ENCODE assay signal across 2 cellular contexts in the genomic region with DNA sequence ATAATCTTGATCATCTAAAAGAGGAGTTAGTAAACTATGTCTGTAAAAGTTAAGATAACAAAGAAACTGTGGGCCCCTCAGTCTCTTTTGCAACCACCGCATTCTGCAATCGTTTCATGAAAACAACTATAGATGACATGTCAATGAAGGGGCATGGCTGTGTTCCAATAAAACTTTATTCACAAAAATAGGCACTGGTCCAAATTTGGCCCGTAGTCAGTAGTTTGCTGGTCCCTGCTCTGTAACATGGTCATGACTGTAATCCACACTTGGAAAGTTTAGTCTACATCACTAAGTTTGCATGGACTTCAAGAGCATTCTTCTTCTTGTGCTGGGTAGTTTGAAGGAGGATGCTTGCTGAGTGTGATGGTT.
TF ChIP-seq lines count a peak whose summit lies in the region.

No MANE protein-coding gene starts in this region.

TF ChIP-seq in K562, 482 proteins besides CTCF, POLR2A, EP300 and RAD21 (continued from another document):
- TF ChIP-seq, protein P1, sequence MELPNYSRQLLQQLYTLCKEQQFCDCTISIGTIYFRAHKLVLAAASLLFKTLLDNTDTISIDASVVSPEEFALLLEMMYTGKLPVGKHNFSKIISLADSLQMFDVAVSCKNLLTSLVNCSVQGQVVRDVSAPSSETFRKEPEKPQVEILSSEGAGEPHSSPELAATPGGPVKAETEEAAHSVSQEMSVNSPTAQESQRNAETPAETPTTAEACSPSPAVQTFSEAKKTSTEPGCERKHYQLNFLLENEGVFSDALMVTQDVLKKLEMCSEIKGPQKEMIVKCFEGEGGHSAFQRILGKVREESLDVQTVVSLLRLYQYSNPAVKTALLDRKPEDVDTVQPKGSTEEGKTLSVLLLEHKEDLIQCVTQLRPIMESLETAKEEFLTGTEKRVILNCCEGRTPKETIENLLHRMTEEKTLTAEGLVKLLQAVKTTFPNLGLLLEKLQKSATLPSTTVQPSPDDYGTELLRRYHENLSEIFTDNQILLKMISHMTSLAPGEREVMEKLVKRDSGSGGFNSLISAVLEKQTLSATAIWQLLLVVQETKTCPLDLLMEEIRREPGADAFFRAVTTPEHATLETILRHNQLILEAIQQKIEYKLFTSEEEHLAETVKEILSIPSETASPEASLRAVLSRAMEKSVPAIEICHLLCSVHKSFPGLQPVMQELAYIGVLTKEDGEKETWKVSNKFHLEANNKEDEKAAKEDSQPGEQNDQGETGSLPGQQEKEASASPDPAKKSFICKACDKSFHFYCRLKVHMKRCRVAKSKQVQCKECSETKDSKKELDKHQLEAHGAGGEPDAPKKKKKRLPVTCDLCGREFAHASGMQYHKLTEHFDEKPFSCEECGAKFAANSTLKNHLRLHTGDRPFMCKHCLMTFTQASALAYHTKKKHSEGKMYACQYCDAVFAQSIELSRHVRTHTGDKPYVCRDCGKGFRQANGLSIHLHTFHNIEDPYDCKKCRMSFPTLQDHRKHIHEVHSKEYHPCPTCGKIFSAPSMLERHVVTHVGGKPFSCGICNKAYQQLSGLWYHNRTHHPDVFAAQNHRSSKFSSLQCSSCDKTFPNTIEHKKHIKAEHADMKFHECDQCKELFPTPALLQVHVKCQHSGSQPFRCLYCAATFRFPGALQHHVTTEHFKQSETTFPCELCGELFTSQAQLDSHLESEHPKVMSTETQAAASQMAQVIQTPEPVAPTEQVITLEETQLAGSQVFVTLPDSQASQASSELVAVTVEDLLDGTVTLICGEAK (IDR thresholded peaks at IDR 0.05) = peak; percentile 78
- TF ChIP-seq, protein P1 (CRISPR knock-in tag; IDR thresholded peaks at IDR 0.05) = no peak
- TF ChIP-seq ZNF274 (IDR thresholded peaks at IDR 0.05; ENCODE audit: borderline replicate concordance, low read depth, low read length) = no peak
- TF ChIP-seq NFIC (IDR thresholded peaks at IDR 0.05) = 0 out of 2 replicates have a peak, but pooled peaks have one; percentile 15
TF ChIP-seq in K562: peak in this region for 2.

TF ChIP-seq in H1, 55 proteins besides CTCF, POLR2A, EP300 and RAD21 (continued from another document):
- TF ChIP-seq, protein P2, sequence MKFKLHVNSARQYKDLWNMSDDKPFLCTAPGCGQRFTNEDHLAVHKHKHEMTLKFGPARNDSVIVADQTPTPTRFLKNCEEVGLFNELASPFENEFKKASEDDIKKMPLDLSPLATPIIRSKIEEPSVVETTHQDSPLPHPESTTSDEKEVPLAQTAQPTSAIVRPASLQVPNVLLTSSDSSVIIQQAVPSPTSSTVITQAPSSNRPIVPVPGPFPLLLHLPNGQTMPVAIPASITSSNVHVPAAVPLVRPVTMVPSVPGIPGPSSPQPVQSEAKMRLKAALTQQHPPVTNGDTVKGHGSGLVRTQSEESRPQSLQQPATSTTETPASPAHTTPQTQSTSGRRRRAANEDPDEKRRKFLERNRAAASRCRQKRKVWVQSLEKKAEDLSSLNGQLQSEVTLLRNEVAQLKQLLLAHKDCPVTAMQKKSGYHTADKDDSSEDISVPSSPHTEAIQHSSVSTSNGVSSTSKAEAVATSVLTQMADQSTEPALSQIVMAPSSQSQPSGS (IDR thresholded peaks at IDR 0.05; ENCODE audit: low read length) = no peak
- TF ChIP-seq POU5F1 (IDR thresholded peaks at IDR 0.05; ENCODE audit: low read depth, low read length) = no peak
- no peak for TF ChIP-seq CREB1 (IDR thresholded peaks at IDR 0.05)
- no peak for TF ChIP-seq SP4 (IDR thresholded peaks at IDR 0.05; ENCODE audit: low read length)
- no peak for TF ChIP-seq CHD2 (IDR thresholded peaks at IDR 0.05; ENCODE audit: low read length)
- no peak for TF ChIP-seq SRF (IDR thresholded peaks at IDR 0.05; ENCODE audit: low read depth, low read length)
- TF ChIP-seq POLR2AphosphoS5 (IDR thresholded peaks at IDR 0.05; ENCODE audit: low read depth, low read length) = no peak
- no peak for TF ChIP-seq KDM1A (IDR thresholded peaks at IDR 0.05; ENCODE audit: borderline replicate concordance, low read length)
- no peak for TF ChIP-seq JUN (IDR thresholded peaks at IDR 0.05; ENCODE audit: low read depth, low read length)
- no peak for TF ChIP-seq RFX5 (IDR thresholded peaks at IDR 0.05; ENCODE audit: borderline replicate concordance, low read depth, low read length)
- TF ChIP-seq JUND (IDR thresholded peaks at IDR 0.05; ENCODE audit: low read length) = no peak
- TF ChIP-seq, protein P3, sequence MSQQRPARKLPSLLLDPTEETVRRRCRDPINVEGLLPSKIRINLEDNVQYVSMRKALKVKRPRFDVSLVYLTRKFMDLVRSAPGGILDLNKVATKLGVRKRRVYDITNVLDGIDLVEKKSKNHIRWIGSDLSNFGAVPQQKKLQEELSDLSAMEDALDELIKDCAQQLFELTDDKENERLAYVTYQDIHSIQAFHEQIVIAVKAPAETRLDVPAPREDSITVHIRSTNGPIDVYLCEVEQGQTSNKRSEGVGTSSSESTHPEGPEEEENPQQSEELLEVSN (IDR thresholded peaks at IDR 0.05) = no peak
- TF ChIP-seq CTBP2 (IDR thresholded peaks at IDR 0.05; ENCODE audit: borderline replicate concordance, insufficient read depth, insufficient read length, low read length) = no peak
- TF ChIP-seq BACH1 (IDR thresholded peaks at IDR 0.05; ENCODE audit: low read length) = no peak
- TF ChIP-seq MAFK (IDR thresholded peaks at IDR 0.05; ENCODE audit: low read depth, low read length) = no peak
